20 cellular contexts compared by ENCODE assay signal in genomic region chr12:54133663-54134375, GRCh38.
"Had no signal": no experiment of that assay in that cellular context is flagged by ENCODE, and none has a peak within 500 bp of the region (broad histone marks: within the 10 kb centered on the region; RNA-seq: fewer than 3 reads in every experiment).

No MANE protein-coding gene starts in this region.

- H3K4me3 ChIP-seq: ascending aorta, breast epithelium, esophagus muscularis mucosa, lower lobe of right lung, thyroid gland had no signal

- H3K27ac ChIP-seq: ascending aorta, esophagus muscularis mucosa, lower lobe of right lung, thyroid gland had no signal

- H3K9me3 ChIP-seq: ascending aorta, breast epithelium, esophagus muscularis mucosa, lower lobe of right lung, thyroid gland had no signal

- FAIRE-seq: endothelial cell of umbilical vein, urothelium cell line had no signal

- H3K4me1 ChIP-seq: ascending aorta, breast epithelium, lower lobe of right lung, thyroid gland had no signal

- H3K27me3 ChIP-seq: ascending aorta, breast epithelium, esophagus muscularis mucosa had no signal

- H3K4me3 Mint-ChIP-seq: dendritic cell treated with granulocyte-macrophage colony-stimulating factor and Interleukin-4, amounts not matched to agents 40 ng/mL and 50 ng/mL, for 4 days; natural killer cell treated with Interleukin-12 subunit alpha and Interleukin-12 subunit beta and Interleukin-15 and Interleukin-18, amount 100 ng/mL, for 72 hours had no signal

- DNase-seq: activated CD4-positive, alpha-beta T cell treated with anti-CD3 and anti-CD28 coated beads for 1 hour; activated CD8-positive, alpha-beta memory T cell treated with anti-CD3 and anti-CD28 coated beads for 24 hours; activated CD8-positive, alpha-beta memory T cell treated with anti-CD3 and anti-CD28 coated beads, Interleukin-2, amount 50 U/mL, for 48 hours; activated effector memory CD4-positive, alpha-beta T cell treated with anti-CD3 and anti-CD28 coated beads, Interleukin-2, amount 50 U/mL, for 16 hours; activated naive CD4-positive, alpha-beta T cell treated with anti-CD3 and anti-CD28 coated beads, Interleukin-2, amount 50 U/mL, for 16 hours; activated T-cell treated with anti-CD3 and anti-CD28 coated beads, Interleukin-2, amount 50 U/mL, for 48 hours; effector CD8-positive, alpha-beta T cell; lower lobe of right lung; stimulated activated CD4-positive, alpha-beta T cell treated with anti-CD3 and anti-CD28 coated beads, Interleukin-12 subunit alpha, Interleukin-12 subunit beta, amount 100 ng/mL, for 4 hours; stimulated activated CD4-positive, alpha-beta T cell treated with anti-CD3 and anti-CD28 coated beads, Interleukin-1b, Interleukin-23, amount 100 ng/mL, for 48 hours; stimulated activated CD8-positive, alpha-beta memory T cell treated with anti-CD3 and anti-CD28 coated beads, Interleukin-4, amount 100 ng/mL, for 48 hours; stimulated activated naive CD4-positive, alpha-beta T cell; thyroid gland had no signal

- H3K36me3 Mint-ChIP-seq: natural killer cell treated with Interleukin-12 subunit alpha and Interleukin-12 subunit beta and Interleukin-15 and Interleukin-18, amount 100 ng/mL, for 72 hours had no signal

- ATAC-seq: lower lobe of right lung; natural killer cell treated with Interleukin-12 subunit alpha and Interleukin-12 subunit beta and Interleukin-15 and Interleukin-18, amount 100 ng/mL, for 72 hours had no signal

- H3K36me3 ChIP-seq: ascending aorta, breast epithelium, lower lobe of right lung, thyroid gland had no signal

- H3K27ac Mint-ChIP-seq: dendritic cell treated with granulocyte-macrophage colony-stimulating factor and Interleukin-4, amounts not matched to agents 40 ng/mL and 50 ng/mL, for 4 days; natural killer cell treated with Interleukin-12 subunit alpha and Interleukin-12 subunit beta and Interleukin-15 and Interleukin-18, amount 100 ng/mL, for 72 hours had no signal

- H3K9me3 Mint-ChIP-seq: dendritic cell treated with granulocyte-macrophage colony-stimulating factor and Interleukin-4, amounts not matched to agents 40 ng/mL and 50 ng/mL, for 4 days; natural killer cell treated with Interleukin-12 subunit alpha and Interleukin-12 subunit beta and Interleukin-15 and Interleukin-18, amount 100 ng/mL, for 72 hours had no signal
